Comparison of ENCODE assay signal across 8 cellular contexts in genomic region chr6:26216015-26216885, GRCh38.
A peak's percentile ranks its signal among the peaks of the same experiment; 100 is the strongest.
DNase-seq lines count a peak whose midpoint lies in the region; ATAC-seq, FAIRE-seq and TF ChIP-seq lines count a peak whose summit lies in the region.

No MANE protein-coding gene starts in this region.

- H4K20me1 ChIP-seq in H1 (replicated peaks in 1 of 2; ENCODE audit: control insufficient read depth in 1 of 2, insufficient read depth in 2 of 2, low read length in 2 of 2) = no peaks in the 10 kb centered on the region

- TF ChIP-seq CTCF in H1 (IDR thresholded peaks at IDR 0.05; ENCODE audit: control extremely low read depth in 1 of 3, insufficient read depth in 1 of 3, low read depth in 1 of 3, low read length in 3 of 3) = no peak
- no peak for TF ChIP-seq CTCF in lower lobe of right lung (IDR thresholded peaks at IDR 0.05)

- no peak overlapping the region for H4K91ac ChIP-seq in H1 (replicated peaks; ENCODE audit: insufficient read length, low read length)

- H3K36me3 ChIP-seq in H1 (ENCODE audit: control insufficient read depth in 2 of 4, insufficient read depth in 4 of 4, low read length in 3 of 4) = no peaks in the 10 kb centered on the region
- H3K36me3 ChIP-seq in lower lobe of right lung = no peaks in the 10 kb centered on the region

- peak overlapping the region; percentile 2 for H3K14ac ChIP-seq in H1 (ENCODE audit: insufficient read length)

- no peak overlapping the region for H4K8ac ChIP-seq in H1 (ENCODE audit: extremely low read depth, insufficient read depth, low read length)

- H3K27ac ChIP-seq in H1 (ENCODE audit: low read depth, low read length) (peak overlapping the region; percentile 97), lower lobe of right lung (peak overlapping the region; percentile 90)

- H3K4me3 ChIP-seq in H1 (ENCODE audit: extremely low read depth in 1 of 4, insufficient read depth in 2 of 4, low read depth in 3 of 4, low read length in 4 of 4) (peak overlapping the region; percentile 87 to 98 (median 90)), lower lobe of right lung (peak overlapping the region; percentile 55)

- POLR2A ChIA-PET in activated CD4-positive, alpha-beta memory T cell treated with anti-CD3 and anti-CD28 coated beads for 36 hours (lab: Charles Lee) = interaction anchor here (0.5 to 5.4 kb wide), 41 partner anchors 9 to 1674 kb away, joined by 3 to 298 read pairs (median 5); a partner anchor contains a TSS
- POLR2A ChIA-PET in H1 (lab: Charles Lee; ENCODE audit: partially characterized antibody) = interaction anchor here (0.6 to 40.4 kb wide), 63 partner anchors 4 to 1679 kb away, joined by 3 to 2731 read pairs (median 6); partner anchors contain the start of gene HFE

- H2BK120ac ChIP-seq in H1 (replicated peaks; ENCODE audit: low read depth, low read length) = no peak overlapping the region

- no peak overlapping the region for H3K4me3 Mint-ChIP-seq in activated CD4-positive, alpha-beta memory T cell treated with anti-CD3 and anti-CD28 coated beads for 36 hours

- H3K9me3 ChIP-seq in H1 (ENCODE audit: insufficient read depth in 2 of 2, low read depth in 1 of 2, low read length in 1 of 2) (no peaks in the 10 kb centered on the region), lower lobe of right lung (no peaks in the 10 kb centered on the region)

- H3K9ac ChIP-seq in H1 (replicated peaks in 1 of 4; ENCODE audit: extremely low read depth in 1 of 4, low read depth in 3 of 4, low read length in 3 of 4) = peak overlapping the region; percentile 94 to 98 (median 96)

- H3K23me2 ChIP-seq in H1 (ENCODE audit: low read depth, low read length) = peaks cover 10% of the 10 kb centered on the region

- H3K56ac ChIP-seq in H1 (replicated peaks; ENCODE audit: insufficient read length, low read depth, low read length) = peak overlapping the region; percentile 87

- no peak overlapping the region for H2AK5ac ChIP-seq in H1 (ENCODE audit: low read depth, low read length)

- H3K79me2 ChIP-seq in H1 (ENCODE audit: control insufficient read depth in 1 of 2, insufficient read depth in 2 of 2, low read length in 2 of 2) = no peaks in the 10 kb centered on the region

- CTCF ChIA-PET in activated CD4-positive, alpha-beta memory T cell treated with anti-CD3 and anti-CD28 coated beads for 36 hours (lab: Charles Lee) = interaction anchor here (0.8 to 3.0 kb wide), 12 partner anchors 9 to 92 kb away, joined by 3 to 37 read pairs (median 5); a partner anchor contains a TSS
- CTCF ChIA-PET in H1 (lab: Charles Lee; ENCODE audit: partially characterized antibody) = interaction anchor here (0.9 to 2.2 kb wide), 13 partner anchors 9 to 150 kb away, joined by 3 to 14 read pairs (median 4); a partner anchor contains a TSS

- 0 out of 2 replicates have a peak overlapping the region, but pooled peaks have one; percentile 6 for H2BK15ac ChIP-seq in H1 (ENCODE audit: low read length)

- no peak overlapping the region for H3K23ac ChIP-seq in H1 (ENCODE audit: insufficient read length)

- DNase-seq in CD1c-positive myeloid dendritic cell (ENCODE audit: extremely low spot score) (peak; percentile 98), NCI-H69 (lab: John Stamatoyannopoulos, UW) (peak; percentile 99), H1 (ENCODE audit: low read depth in 1 of 2, low spot score in 2 of 2) (no peak), lower lobe of right lung (no peak)
- DNase-seq in activated CD4-positive, alpha-beta memory T cell treated with anti-CD3 and anti-CD28 coated beads for 36 hours = peak; percentile 89
- DNase-seq in stimulated activated CD8-positive, alpha-beta memory T cell treated with anti-CD3 and anti-CD28 coated beads, Interleukin-4, amount 100 ng/mL, for 48 hours = peak; percentile 86

- intact Hi-C loops in activated CD4-positive, alpha-beta memory T cell treated with anti-CD3 and anti-CD28 coated beads for 36 hours (cut with micrococcal nuclease) = loop anchor here (1.0 to 5.0 kb wide), 12 partner anchors 8 to 916 kb away; a partner anchor contains a TSS
- intact Hi-C loops in lower lobe of right lung (cut with DNase I) = no loop called here

- FAIRE-seq in H1 (lab: Jason Lieb, UNC) = peak; percentile 81

- H3K4me2 ChIP-seq in H1 (ENCODE audit: insufficient read depth in 1 of 2, low read depth in 2 of 2, low read length in 2 of 2) = peak overlapping the region; percentile 80 to 95

- no peak overlapping the region for H2AFZ ChIP-seq in H1 (ENCODE audit: low read length)

- H2BK5ac ChIP-seq in H1 (ENCODE audit: low read depth, low read length) = peak overlapping the region; percentile 99

- WGBS in H1 (ENCODE audit: extremely low coverage in 1 of 2, insufficient coverage in 1 of 2, insufficient read length in 1 of 2, insufficient replicate concordance in 2 of 2, low coverage in 1 of 2, low lambda C conversion rate in 2 of 2, missing lambda C conversion rate in 1 of 2), 2 experiments = 2% methylated on average over 41 of the region's 41 CpGs; no CpG with 5 or more reads in 1 of the 2 experiments

- H3K27me3 Mint-ChIP-seq in activated CD4-positive, alpha-beta memory T cell treated with anti-CD3 and anti-CD28 coated beads for 36 hours = no peaks in the 10 kb centered on the region

- peaks cover 5% of the 10 kb centered on the region for H3K4me1 Mint-ChIP-seq in activated CD4-positive, alpha-beta memory T cell treated with anti-CD3 and anti-CD28 coated beads for 36 hours (ENCODE audit: low read depth)

- peak overlapping the region; percentile 82; the same call in 1 of the 2 replicates for H2BK12ac ChIP-seq in H1 (ENCODE audit: low read depth, low read length)

- H3K9me3 Mint-ChIP-seq in activated CD4-positive, alpha-beta memory T cell treated with anti-CD3 and anti-CD28 coated beads for 36 hours = peaks cover 2% of the 10 kb centered on the region

- H3K36me3 Mint-ChIP-seq in activated CD4-positive, alpha-beta memory T cell treated with anti-CD3 and anti-CD28 coated beads for 36 hours = no peaks in the 10 kb centered on the region

- peak; percentile 79 for ATAC-seq in GM19324 (IDR thresholded peaks at IDR 0.05; ENCODE audit: low FRiP score, unreplicated experiment)
- ATAC-seq in HG03439 (IDR thresholded peaks at IDR 0.05; ENCODE audit: unreplicated experiment) = peak; percentile 76
- ATAC-seq in lower lobe of right lung = peak; percentile 90 to 91

- peak; percentile 96 to 98 for TF ChIP-seq POLR2A in H1 (IDR thresholded peaks at IDR 0.05; ENCODE audit: control extremely low read depth in 1 of 2, low read depth in 2 of 2, low read length in 2 of 2)

- H3K18ac ChIP-seq in H1 (ENCODE audit: extremely low read depth, low read length) = peak overlapping the region; percentile 88

- H4K5ac ChIP-seq in H1 (ENCODE audit: insufficient read length, low read depth, low read length) = peak overlapping the region; percentile 64

- H3K79me1 ChIP-seq in H1 (ENCODE audit: low read depth, low read length) = no peaks in the 10 kb centered on the region

- H3K27me3 ChIP-seq in H1 (replicated peaks in 1 of 4; ENCODE audit: control insufficient read depth in 3 of 4, extremely low read depth in 1 of 4, insufficient read depth in 3 of 4, low read length in 3 of 4) (no peaks in the 10 kb centered on the region), lower lobe of right lung (ENCODE audit: low read depth) (peaks cover 44% of the 10 kb centered on the region)

- H2BK20ac ChIP-seq in H1 (ENCODE audit: low read length) = no peak overlapping the region

- H3K4me1 ChIP-seq in H1 (replicated peaks in 1 of 4; ENCODE audit: control insufficient read depth in 3 of 4, insufficient read depth in 4 of 4, low read length in 3 of 4) (peaks cover 0 to 8% (median 1%) of the 10 kb centered on the region in 4 experiments; a peak in 4 of 7 replicates), lower lobe of right lung (no peaks in the 10 kb centered on the region)

- TF ChIP-seq EP300 in H1 (IDR thresholded peaks at IDR 0.05; ENCODE audit: borderline replicate concordance in 1 of 2, low read depth in 2 of 2, low read length in 2 of 2) = no peak

- no peak overlapping the region for H3K27ac Mint-ChIP-seq in activated CD4-positive, alpha-beta memory T cell treated with anti-CD3 and anti-CD28 coated beads for 36 hours

- H3K4ac ChIP-seq in H1 (replicated peaks; ENCODE audit: insufficient read length, low read depth, low read length) = peak overlapping the region; percentile 54

- TF ChIP-seq RAD21 in H1 (IDR thresholded peaks at IDR 0.05 in 1 of 2, conservative IDR thresholded peaks at IDR 0.05 in 1 of 2; ENCODE audit: low read depth in 2 of 2, low read length in 2 of 2) = no peak

TF ChIP-seq in H1, 55 proteins besides CTCF, POLR2A, EP300 and RAD21 (continues in another document):
- TF ChIP-seq HDAC2 (IDR thresholded peaks at IDR 0.05; ENCODE audit: borderline replicate concordance in 1 of 2, low read depth in 2 of 2, low read length in 2 of 2) = peak in 1 of 2 experiments; percentile 62; a peak in 2 of 4 replicates
- TF ChIP-seq HDAC6 (IDR thresholded peaks at IDR 0.05; ENCODE audit: low read depth, low read length) = no peak
- TF ChIP-seq SP4 (IDR thresholded peaks at IDR 0.05; ENCODE audit: low read length) = peak; percentile 69; the same call in 1 of the 2 replicates
- TF ChIP-seq KDM4A (IDR thresholded peaks at IDR 0.05; ENCODE audit: low read depth, low read length, severe bottlenecking) = peak; percentile 28
- peak; percentile 26; the same call in 1 of the 2 replicates for TF ChIP-seq TEAD4 (IDR thresholded peaks at IDR 0.05; ENCODE audit: low read depth, low read length)
- peak; percentile 68 for TF ChIP-seq CREB1 (IDR thresholded peaks at IDR 0.05)
- no peak for TF ChIP-seq GABPA (IDR thresholded peaks at IDR 0.05; ENCODE audit: borderline replicate concordance, insufficient read depth, low read length)
- no peak; the same call in 1 of the 2 replicates for TF ChIP-seq SRF (IDR thresholded peaks at IDR 0.05; ENCODE audit: low read depth, low read length)
- TF ChIP-seq YY1 (IDR thresholded peaks at IDR 0.05; ENCODE audit: low read depth, low read length) = no peak
- peak; percentile 99 for TF ChIP-seq POLR2AphosphoS5 (IDR thresholded peaks at IDR 0.05; ENCODE audit: low read depth, low read length)
- TF ChIP-seq GTF2F1 (IDR thresholded peaks at IDR 0.05; ENCODE audit: borderline replicate concordance, low read depth, low read length) = peak; percentile 93; the same call in 1 of the 2 replicates
- peak; percentile 21; the same call in 1 of the 2 replicates for TF ChIP-seq MAX (IDR thresholded peaks at IDR 0.05)
- peak; percentile 94 for TF ChIP-seq TAF7 (optimal IDR thresholded peaks at IDR 0.05; ENCODE audit: borderline replicate concordance, low read depth, low read length)
- TF ChIP-seq POU5F1 (IDR thresholded peaks at IDR 0.05; ENCODE audit: low read depth, low read length) = no peak
- TF ChIP-seq PHF8 (conservative IDR thresholded peaks at IDR 0.05; ENCODE audit: low read depth, low read length) = no peak; the same call in 1 of the 2 replicates
- TF ChIP-seq EZH2 (IDR thresholded peaks at IDR 0.05; ENCODE audit: low read depth, low read length, severe bottlenecking) = no peak
- TF ChIP-seq CEBPB (IDR thresholded peaks at IDR 0.05; ENCODE audit: low read depth, low read length) = peak; percentile 76; the same call in 1 of the 2 replicates

Comparison
In these comparisons a context has a peak if more than half of its experiments do, and no peak if none do; other contexts are left out.
1. DNase-seq: peak in CD1c-positive myeloid dendritic cell (single experiment), NCI-H69 (single experiment), activated CD4-positive, alpha-beta memory T cell treated with anti-CD3 and anti-CD28 coated beads for 36 hours (single experiment) and stimulated activated CD8-positive, alpha-beta memory T cell treated with anti-CD3 and anti-CD28 coated beads, Interleukin-4, amount 100 ng/mL, for 48 hours (single experiment); none in H1 (0 of 2) and lower lobe of right lung (single experiment).
2. Peak in every context shown above with its lines, with median percentiles within 50 percentile points of each other: ATAC-seq.